ENCODE assay signal across 17 cellular contexts in the genomic region with DNA sequence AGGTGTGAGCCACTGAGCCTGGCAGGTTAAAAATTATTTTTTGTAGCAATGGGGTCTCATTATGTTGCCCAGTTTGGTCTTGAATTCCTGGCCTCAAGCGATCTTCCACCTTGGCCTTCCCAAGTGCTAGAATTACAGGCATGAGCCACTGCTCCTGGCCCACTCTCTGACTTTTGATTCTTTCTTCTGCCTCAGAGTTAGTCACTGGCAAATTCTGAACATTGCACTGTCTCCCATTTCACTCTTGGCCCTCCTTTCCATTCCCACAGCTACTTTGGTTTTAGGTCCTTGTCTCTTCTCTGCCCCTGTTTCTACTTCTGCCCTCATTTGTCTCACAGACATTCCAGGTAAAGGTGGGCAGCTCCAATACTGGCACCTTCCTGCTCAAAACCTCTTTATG. TPM values are rescaled to one million over a fixed set of nuclear protein-coding genes. Genes with fewer than 3 reads are reported as not detected.
A peak's percentile ranks its signal among the peaks of the same experiment; 100 is the strongest.
DNase-seq lines count a peak whose midpoint lies in the region; ATAC-seq and TF ChIP-seq lines count a peak whose summit lies in the region.
"Had no signal": no experiment of that assay in that cellular context is flagged by ENCODE, and none has a peak within 500 bp of the region (broad histone marks: within the 10 kb centered on the region; RNA-seq: fewer than 3 reads in every experiment).

No MANE protein-coding gene starts in this region.

- H3K23ac ChIP-seq in mesenchymal stem cell (ENCODE audit: low read length in 2 of 2): no peak overlapping the region
- no peak overlapping the region for H3K23ac ChIP-seq in neuronal stem cell (ENCODE audit: low read depth, low read length, poor library complexity)

- peaks cover 2% of the 10 kb centered on the region for H3K79me2 ChIP-seq in OCI-LY7 (ENCODE audit: insufficient read depth, low read depth, low read length)

- H4K20me1 ChIP-seq in OCI-LY7 (ENCODE audit: insufficient read depth, low read length): 0 out of 2 replicates have a peak, but pooled peaks cover 1% of the 10 kb centered on the region

- no peak overlapping the region for H2AK5ac ChIP-seq in mesenchymal stem cell (ENCODE audit: low read length, severe bottlenecking)
- no peak overlapping the region for H2AK5ac ChIP-seq in neuronal stem cell (ENCODE audit: low read depth, low read length)

- no peaks in the 10 kb centered on the region for H3K9me2 ChIP-seq in OCI-LY7 (ENCODE audit: insufficient read depth, low read length)

- H3K9ac ChIP-seq in mesenchymal stem cell (ENCODE audit: low read length) (no peak overlapping the region), neuronal stem cell (ENCODE audit: low read depth, low read length, poor library complexity) (no peak overlapping the region)

- H3K9me3 ChIP-seq in MG63 (no peaks in the 10 kb centered on the region), mesenchymal stem cell (ENCODE audit: control insufficient read depth, low read length) (no peaks in the 10 kb centered on the region), thoracic aorta (no peaks in the 10 kb centered on the region), neuronal stem cell (replicated peaks in 1 of 2; ENCODE audit: control insufficient read depth in 2 of 2, insufficient read depth in 1 of 2, low read depth in 1 of 2, low read length in 2 of 2) (no peaks in the 10 kb centered on the region), OCI-LY7 (ENCODE audit: low read length) (no peaks in the 10 kb centered on the region)
- H3K9me3 ChIP-seq: HAP-1, SJCRH30 had no signal

- H2BK15ac ChIP-seq in mesenchymal stem cell (ENCODE audit: low read depth, poor library complexity, severe bottlenecking) (no peak overlapping the region), neuronal stem cell (ENCODE audit: low read length) (no peak overlapping the region)

- H3K14ac ChIP-seq in mesenchymal stem cell (ENCODE audit: low read length in 2 of 2) (no peak overlapping the region), neuronal stem cell (ENCODE audit: low read length) (no peak overlapping the region)

- DNase-seq in MG63 (peak; percentile 33), chondrocyte (ENCODE audit: low spot score) (no peak), mesenchymal stem cell (no peak), thoracic aorta (ENCODE audit: low spot score) (no peak), neuronal stem cell (ENCODE audit: low spot score) (no peak), NCI-H2227 (lab: John Stamatoyannopoulos, UW; ENCODE audit: unreplicated experiment) (no peak), OCI-LY7 (ENCODE audit: low spot score) (no peak)
- DNase-seq: Calu3; CD4-positive, alpha-beta T cell; NCI-H1092 treated with DMSO at 0.1 percent for 48 hours; NCI-H187; NCI-H510A; RPMI8226; SJCRH30 had no signal

- H4K8ac ChIP-seq in mesenchymal stem cell (ENCODE audit: low read length) (no peak overlapping the region), neuronal stem cell (ENCODE audit: low read depth, low read length) (no peak overlapping the region)

- H3K36me3 Mint-ChIP-seq in chondrocyte (ENCODE audit: low read depth): no peaks in the 10 kb centered on the region

- no peaks in the 10 kb centered on the region for H3K27me3 Mint-ChIP-seq in chondrocyte (ENCODE audit: low read depth)

- peaks cover 4% of the 10 kb centered on the region for H3K4me1 ChIP-seq in mesenchymal stem cell (ENCODE audit: control insufficient read depth, insufficient read depth, low read depth, low read length)
- peaks cover 6 to 33% of the 10 kb centered on the region in 2 donors for H3K4me1 ChIP-seq in thoracic aorta (ENCODE audit: control insufficient read depth in 1 of 2, low read depth in 2 of 2)
- H3K4me1 ChIP-seq in neuronal stem cell (ENCODE audit: control insufficient read depth in 2 of 2, insufficient read depth in 1 of 2, low read depth in 1 of 2, low read length in 2 of 2): peaks cover 4 to 10% of the 10 kb centered on the region in 2 donors
- peaks cover 8% of the 10 kb centered on the region for H3K4me1 ChIP-seq in OCI-LY7 (ENCODE audit: insufficient read depth, low read length, poor library complexity, severe bottlenecking)

- H3K27ac Mint-ChIP-seq in chondrocyte (ENCODE audit: unreplicated experiment): peak overlapping the region; percentile 75
- H3K27ac Mint-ChIP-seq: CD4-positive, alpha-beta T cell had no signal

- intact Hi-C loops in OCI-LY7 (cut with micrococcal nuclease; ENCODE audit: unreplicated experiment): no loop called here

- H3K4me3 Mint-ChIP-seq in chondrocyte (ENCODE audit: unreplicated experiment): no peak overlapping the region
- H3K4me3 Mint-ChIP-seq: CD4-positive, alpha-beta T cell had no signal

- H2BK12ac ChIP-seq in mesenchymal stem cell (ENCODE audit: low read length in 2 of 2) (no peak overlapping the region), neuronal stem cell (ENCODE audit: low read length) (no peak overlapping the region)

- H2BK120ac ChIP-seq in mesenchymal stem cell (ENCODE audit: low read depth, low read length): peak overlapping the region; percentile 1
- no peak overlapping the region for H2BK120ac ChIP-seq in neuronal stem cell (ENCODE audit: low read depth, low read length)

- WGBS in mesenchymal stem cell: 94% methylated on average over 1 of the region's 1 CpG
- WGBS in neuronal stem cell (ENCODE audit: extremely low coverage in 2 of 2, insufficient read length in 2 of 2, insufficient replicate concordance in 1 of 2), 2 donors: no CpG with 5 or more reads among the region's 1 CpG

- H3K4ac ChIP-seq in mesenchymal stem cell (ENCODE audit: low read depth in 1 of 2, low read length in 2 of 2) (no peak overlapping the region), neuronal stem cell (ENCODE audit: low read length) (no peak overlapping the region)

- H3K4me3 ChIP-seq in MG63: no peak overlapping the region
- no peak overlapping the region for H3K4me3 ChIP-seq in mesenchymal stem cell (ENCODE audit: insufficient read depth in 1 of 2, low read depth in 1 of 2, low read length in 2 of 2)
- H3K4me3 ChIP-seq in thoracic aorta: no peak overlapping the region
- no peak overlapping the region for H3K4me3 ChIP-seq in neuronal stem cell (ENCODE audit: low read length in 2 of 2)
- H3K4me3 ChIP-seq in OCI-LY7 (ENCODE audit: low read depth, low read length, poor library complexity, severe bottlenecking): no peak overlapping the region
- H3K4me3 ChIP-seq: GM12878, HAP-1, SJCRH30 had no signal

- POLR2A ChIA-PET in OCI-LY7 (lab: Charles Lee): interaction anchor here (0.6 to 1.2 kb wide), 2 partner anchors 11 to 1913 kb away, joined by 3 to 7 read pairs; no protein-coding TSS in a partner anchor

- no TSS peak for BruUV-seq in OCI-LY7 (replicated peaks; lab: Mats Ljungman, UMichigan)

- H4K91ac ChIP-seq in mesenchymal stem cell (ENCODE audit: low read length) (no peak overlapping the region), neuronal stem cell (ENCODE audit: low read depth, low read length, poor library complexity) (no peak overlapping the region)

- H3K27me3 ChIP-seq in MG63 (no peaks in the 10 kb centered on the region), mesenchymal stem cell (ENCODE audit: control insufficient read depth in 1 of 2, insufficient read depth in 1 of 2, low read length in 2 of 2) (peaks cover 0 to 3% of the 10 kb centered on the region in 2 experiments), thoracic aorta (replicated peaks; ENCODE audit: insufficient read depth) (no peaks in the 10 kb centered on the region), neuronal stem cell (ENCODE audit: control insufficient read depth in 3 of 3, insufficient read depth in 3 of 3, low read depth in 1 of 3, low read length in 3 of 3) (no peaks in the 10 kb centered on the region)
- H3K27me3 ChIP-seq: SJCRH30 had no signal

- ATAC-seq in thoracic aorta (ENCODE audit: insufficient number of reproducible peaks, low FRiP score, low read depth) (no peak), HG03196 (IDR thresholded peaks at IDR 0.05; ENCODE audit: unreplicated experiment) (no peak)
- ATAC-seq: GM12878 had no signal

- H3K9me3 Mint-ChIP-seq in chondrocyte (ENCODE audit: low read depth): no peaks in the 10 kb centered on the region
- H3K9me3 Mint-ChIP-seq: CD4-positive, alpha-beta T cell had no signal

- H3K36me3 ChIP-seq in MG63: no peaks in the 10 kb centered on the region
- H3K36me3 ChIP-seq in mesenchymal stem cell (ENCODE audit: control insufficient read depth in 1 of 2, insufficient read depth in 2 of 2, low read depth in 1 of 2, low read length in 2 of 2): no peaks in the 10 kb centered on the region
- no peaks in the 10 kb centered on the region for H3K36me3 ChIP-seq in thoracic aorta
- H3K36me3 ChIP-seq in neuronal stem cell (replicated peaks in 1 of 2; ENCODE audit: control insufficient read depth in 2 of 2, insufficient read depth in 2 of 2, low read length in 2 of 2): no peaks in the 10 kb centered on the region
- no peaks in the 10 kb centered on the region for H3K36me3 ChIP-seq in OCI-LY7 (ENCODE audit: insufficient read depth, low read length)
- H3K36me3 ChIP-seq: HAP-1, SJCRH30 had no signal

- H2AFZ ChIP-seq in mesenchymal stem cell (ENCODE audit: low read depth, low read length): no peak overlapping the region
- no peak overlapping the region for H2AFZ ChIP-seq in neuronal stem cell (ENCODE audit: low read length)
- no peak overlapping the region for H2AFZ ChIP-seq in OCI-LY7 (ENCODE audit: low read length)

- TF ChIP-seq CTCF in chondrocyte (IDR thresholded peaks at IDR 0.05): no peak
- TF ChIP-seq CTCF in thoracic aorta (IDR thresholded peaks at IDR 0.05): no peak
- TF ChIP-seq CTCF in OCI-LY7 (conservative IDR thresholded peaks at IDR 0.05; ENCODE audit: low read length): no peak

- no peak overlapping the region for H3K27ac ChIP-seq in mesenchymal stem cell (ENCODE audit: low read length, poor library complexity, severe bottlenecking)
- H3K27ac ChIP-seq in thoracic aorta: peak overlapping the region; percentile 73 to 77
- H3K27ac ChIP-seq in neuronal stem cell (replicated peaks; ENCODE audit: low read length): no peak overlapping the region
- H3K27ac ChIP-seq in OCI-LY7 (ENCODE audit: low read depth, low read length, poor library complexity, severe bottlenecking): no peak overlapping the region
- H3K27ac ChIP-seq: SJCRH30 had no signal

- peaks cover 32% of the 10 kb centered on the region for H3K4me1 Mint-ChIP-seq in chondrocyte (ENCODE audit: low read depth)

- CTCF ChIA-PET in OCI-LY7 (lab: Charles Lee; ENCODE audit: unreplicated experiment): no interaction called here

- no peak overlapping the region for H2BK5ac ChIP-seq in mesenchymal stem cell (ENCODE audit: low read depth, low read length, poor library complexity, severe bottlenecking)
- no peak overlapping the region for H2BK5ac ChIP-seq in neuronal stem cell (ENCODE audit: low read length)

- H3K79me1 ChIP-seq in mesenchymal stem cell (replicated peaks; ENCODE audit: low read length, poor library complexity, severe bottlenecking) (peaks cover 2% of the 10 kb centered on the region), neuronal stem cell (ENCODE audit: low read depth, low read length) (peaks cover under 1% of the 10 kb centered on the region)

- no peak overlapping the region for H3K18ac ChIP-seq in mesenchymal stem cell (ENCODE audit: low read depth in 1 of 2, low read length in 2 of 2)
- no peak overlapping the region for H3K18ac ChIP-seq in neuronal stem cell (ENCODE audit: low read length)

- no peak overlapping the region for H3K4me2 ChIP-seq in mesenchymal stem cell (ENCODE audit: low read length, poor library complexity, severe bottlenecking)
- no peak overlapping the region for H3K4me2 ChIP-seq in neuronal stem cell (ENCODE audit: insufficient read depth, low read length, poor library complexity, severe bottlenecking)
- H3K4me2 ChIP-seq in OCI-LY7 (ENCODE audit: low read length): no peak overlapping the region

RNA-seq across cellular contexts. Expression of a gene that starts 29.4 kb away (rescaled TPM):
- total RNA-seq in MG63 (2014; rRNA removed; shearing (Covaris generic); ENCODE audit: low replicate concordance): 20.9 and 24.4 TPM in 2 replicates
- total RNA-seq in chondrocyte (21.6 to 24.7 TPM (median 23.6 TPM) in 3 replicates), thoracic aorta (10 to 100 TPM; 30.1 to 30.9 TPM), OCI-LY7 (2022) (17.0 and 18.3 TPM in 2 replicates)
- 17.5 TPM for polyA plus RNA-seq in mesenchymal stem cell (2013, experiment 1 of 2)
- polyA plus RNA-seq in mesenchymal stem cell (2013, experiment 2 of 2): 18.6 TPM
- polyA plus RNA-seq in neuronal stem cell (2013, experiment 1 of 2): 13.4 TPM
- 14.2 TPM for polyA plus RNA-seq in neuronal stem cell (2013, experiment 2 of 2)
- 14.5 and 16.7 TPM in 2 replicates for total RNA-seq in OCI-LY7 (2014; rRNA removed; shearing (Covaris generic))

Comparison
In these comparisons a context has a peak if more than half of its experiments do, and no peak if none do; other contexts are left out.
1. H3K27ac ChIP-seq: peak in thoracic aorta (2 of 2); none in mesenchymal stem cell (single experiment), neuronal stem cell (single experiment) and OCI-LY7 (single experiment).